29 cellular contexts compared by ENCODE assay signal in the genomic region with DNA sequence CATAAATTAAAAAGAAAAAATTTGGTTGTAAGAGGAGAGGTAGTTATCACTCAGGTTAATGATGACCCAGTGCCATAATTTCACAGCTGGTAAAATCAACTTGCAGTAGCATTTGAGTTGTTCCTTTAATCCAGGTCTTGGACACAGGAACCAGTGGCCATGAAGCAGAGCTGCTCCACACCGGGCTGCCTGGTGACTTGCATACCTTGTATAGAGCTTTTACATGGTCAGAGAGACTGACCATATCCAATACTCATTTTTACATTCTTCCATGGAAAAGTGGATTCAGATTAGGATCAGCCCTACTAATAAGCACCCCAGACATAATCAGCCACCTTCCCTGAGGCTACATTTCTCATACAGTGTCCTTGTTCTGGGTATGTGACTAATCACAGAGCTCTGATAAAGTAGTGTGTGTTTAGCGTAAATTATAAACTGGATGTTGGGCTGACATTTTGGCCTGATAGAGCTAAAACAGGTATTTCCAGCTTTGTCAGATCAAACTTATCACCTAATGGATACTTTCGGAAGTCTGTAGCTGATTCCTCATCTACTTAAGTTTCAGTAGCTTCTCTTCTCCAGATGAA.
DNase-seq lines count a peak whose midpoint lies in the region; ATAC-seq and TF ChIP-seq lines count a peak whose summit lies in the region.
"Had no signal": no experiment of that assay in that cellular context is flagged by ENCODE, and none has a peak within 500 bp of the region (broad histone marks: within the 10 kb centered on the region; RNA-seq: fewer than 3 reads in every experiment).

No MANE protein-coding gene starts in this region.

- H3K27me3 Mint-ChIP-seq in progenitor cell of endocrine pancreas, result no peaks in the 10 kb centered on the region

- CTCF ChIA-PET in RWPE1 (lab: Yijun Ruan, JAX) (interaction anchor here (0.7 to 1.2 kb wide), 2 partner anchors 80 to 288 kb away, joined by 3 to 4 read pairs; no protein-coding TSS in a partner anchor), GM10248 (lab: Yijun Ruan, JAX) (interaction anchor here (0.8 to 1.5 kb wide), 3 partner anchors 26 to 52 kb away, joined by 3 to 5 read pairs (median 3); no protein-coding TSS in a partner anchor)

- H3K36me3 ChIP-seq in GM23248 (ENCODE audit: low read depth), result no peaks in the 10 kb centered on the region
- H3K36me3 ChIP-seq: esophagus squamous epithelium, gastroesophageal sphincter, neutrophil, tibial artery had no signal

- H3K79me2 ChIP-seq in GM23248 (ENCODE audit: insufficient read depth), result no peaks in the 10 kb centered on the region

- H3K4me1 ChIP-seq in GM23248 (ENCODE audit: insufficient read depth), result no peaks in the 10 kb centered on the region
- H3K4me1 ChIP-seq: gastroesophageal sphincter had no signal

- no peak overlapping the region for H3K9ac ChIP-seq in GM23248

- POLR2A ChIA-PET in RWPE1 (lab: Yijun Ruan, JAX; ENCODE audit: low non-redundant PET), result no interaction called here
- POLR2A ChIA-PET in GM10248 (lab: Yijun Ruan, JAX), result interaction anchor here (0.6 kb wide), 1 partner anchor 86 kb away, joined by 3 read pairs; no protein-coding TSS in a partner anchor

- in situ Hi-C loops in GM23248 (cut with MboI), result no loop called here

- H3K27ac Mint-ChIP-seq in progenitor cell of endocrine pancreas, result peak overlapping the region; percentile 77
- H3K27ac Mint-ChIP-seq: activated CD4-positive, alpha-beta T cell treated with anti-CD3 and anti-CD28 coated beads, Interleukin-2, amount 10 ng/mL, durations not matched to agents 7 days and 5 days; activated CD8-positive, alpha-beta memory T cell treated with anti-CD3 and anti-CD28 coated beads, Interleukin-2, amount 10 ng/mL, durations not matched to agents 7 days and 5 days; activated naive CD4-positive, alpha-beta T cell treated with anti-CD3 and anti-CD28 coated beads for 36 hours; activated T-cell treated with anti-CD3 and anti-CD28 coated beads, Interleukin-2, amount 50 U/mL, for 72 hours; effector memory CD8-positive, alpha-beta T cell; memory B cell had no signal

- H3K4me3 Mint-ChIP-seq in progenitor cell of endocrine pancreas (ENCODE audit: low read depth), result no peak overlapping the region
- H3K4me3 Mint-ChIP-seq: activated CD4-positive, alpha-beta T cell treated with anti-CD3 and anti-CD28 coated beads, Interleukin-2, amount 10 ng/mL, durations not matched to agents 7 days and 5 days; activated CD8-positive, alpha-beta memory T cell treated with anti-CD3 and anti-CD28 coated beads, Interleukin-2, amount 10 ng/mL, durations not matched to agents 7 days and 5 days; activated naive CD4-positive, alpha-beta T cell treated with anti-CD3 and anti-CD28 coated beads for 36 hours; activated T-cell treated with anti-CD3 and anti-CD28 coated beads, Interleukin-2, amount 50 U/mL, for 72 hours; CD14-positive monocyte; effector memory CD8-positive, alpha-beta T cell; GM23338; memory B cell had no signal

- no peaks in the 10 kb centered on the region for H3K9me3 ChIP-seq in GM23248 (ENCODE audit: low read depth)
- H3K9me3 ChIP-seq: esophagus squamous epithelium, gastroesophageal sphincter, neutrophil, tibial artery had no signal

- H3K36me3 Mint-ChIP-seq in progenitor cell of endocrine pancreas (ENCODE audit: insufficient read depth), result peaks cover 1% of the 10 kb centered on the region
- H3K36me3 Mint-ChIP-seq: activated CD8-positive, alpha-beta memory T cell treated with anti-CD3 and anti-CD28 coated beads, Interleukin-2, amount 10 ng/mL, durations not matched to agents 7 days and 5 days; CD14-positive monocyte had no signal

- H3K27ac ChIP-seq in RWPE1 (no peak overlapping the region), GM23248 (no peak overlapping the region)
- H3K27ac ChIP-seq: esophagus squamous epithelium, gastroesophageal sphincter, neutrophil, tibial artery had no signal

- DNase-seq in ELR (ENCODE audit: low read depth) (peak; percentile 54), RWPE1 (ENCODE audit: low spot score) (peak; percentile 59), islet precursor cell (peak; percentile 70), progenitor cell of endocrine pancreas (ENCODE audit: low spot score, unreplicated experiment) (no peak), GM23248 (no peak), GM10248 (ENCODE audit: extremely low spot score) (no peak), posterior vena cava (ENCODE audit: low spot score) (no peak)
- DNase-seq: activated CD4-positive, alpha-beta T cell treated with anti-CD3 and anti-CD28 coated beads, Interleukin-2, amount 10 ng/mL, durations not matched to agents 7 days and 5 days; activated CD8-positive, alpha-beta memory T cell treated with anti-CD3 and anti-CD28 coated beads, Interleukin-2, amount 10 ng/mL, durations not matched to agents 7 days and 5 days; activated naive CD4-positive, alpha-beta T cell treated with anti-CD3 and anti-CD28 coated beads for 36 hours; activated T-cell treated with anti-CD3 and anti-CD28 coated beads, Interleukin-2, amount 50 U/mL, for 72 hours; effector memory CD8-positive, alpha-beta T cell; esophagus squamous epithelium; hypothalamus; KG1; NCI-H187 treated with DMSO at 0.1 percent for 48 hours; NCI-H526; retina; stimulated activated CD4-positive, alpha-beta T cell treated with anti-CD3 and anti-CD28 coated beads, Interleukin-12 subunit alpha, Interleukin-12 subunit beta, amount 100 ng/mL, for 4 hours; stimulated activated naive CD8-positive, alpha-beta T cell treated with anti-CD3 and anti-CD28 coated beads, Interleukin-15, Interleukin-2, amounts not matched to agents 100 U/mL and 50 U/mL, for 24 hours; T-helper 9 cell; tibial artery had no signal

- WGBS in GM23248 (ENCODE audit: low coverage in 1 of 2, low lambda C conversion rate in 2 of 2, missing lambda C conversion rate in 2 of 2), 2 experiments, result 78 to 80% methylated on average over 3 of the region's 3 CpGs

- H4K20me1 ChIP-seq in GM23248 (ENCODE audit: insufficient read depth), result no peaks in the 10 kb centered on the region

- H3K9me3 Mint-ChIP-seq in progenitor cell of endocrine pancreas (ENCODE audit: low read depth), result no peaks in the 10 kb centered on the region
- H3K9me3 Mint-ChIP-seq: activated CD4-positive, alpha-beta T cell treated with anti-CD3 and anti-CD28 coated beads, Interleukin-2, amount 10 ng/mL, durations not matched to agents 7 days and 5 days; activated naive CD4-positive, alpha-beta T cell treated with anti-CD3 and anti-CD28 coated beads for 36 hours; activated T-cell treated with anti-CD3 and anti-CD28 coated beads, Interleukin-2, amount 50 U/mL, for 72 hours; effector memory CD8-positive, alpha-beta T cell; GM23338 had no signal

- no peaks in the 10 kb centered on the region; the same call in none of the 2 replicates for H3K27me3 ChIP-seq in GM23248 (replicated peaks; ENCODE audit: insufficient read depth)
- H3K27me3 ChIP-seq: esophagus squamous epithelium, gastroesophageal sphincter, neutrophil had no signal

- TF ChIP-seq CTCF in RWPE1 (conservative IDR thresholded peaks at IDR 0.05; ENCODE audit: low read depth) (no peak), progenitor cell of endocrine pancreas (IDR thresholded peaks at IDR 0.05; ENCODE audit: unreplicated experiment) (no peak), GM10248 (IDR thresholded peaks at IDR 0.05; ENCODE audit: control extremely low read depth, extremely low read depth, low read depth, missing control alignments) (no peak)

- H3K9me2 ChIP-seq in GM23248 (ENCODE audit: insufficient read depth), result no peaks in the 10 kb centered on the region

- no peak overlapping the region for H2AFZ ChIP-seq in GM23248

- H3K4me2 ChIP-seq in GM23248 (ENCODE audit: unreplicated experiment), result no peak overlapping the region
- H3K4me2 ChIP-seq: GM23338 had no signal

- no peak overlapping the region for H3K4me3 ChIP-seq in GM23248
- H3K4me3 ChIP-seq: esophagus squamous epithelium, gastroesophageal sphincter, GM23338, tibial artery had no signal

- H3K4me1 Mint-ChIP-seq in progenitor cell of endocrine pancreas (ENCODE audit: low read depth), result peaks cover 25% of the 10 kb centered on the region
- H3K4me1 Mint-ChIP-seq: activated CD4-positive, alpha-beta T cell treated with anti-CD3 and anti-CD28 coated beads, Interleukin-2, amount 10 ng/mL, durations not matched to agents 7 days and 5 days; activated CD8-positive, alpha-beta memory T cell treated with anti-CD3 and anti-CD28 coated beads, Interleukin-2, amount 10 ng/mL, durations not matched to agents 7 days and 5 days; GM23338; memory B cell had no signal

- intact Hi-C loops in posterior vena cava (cut with DNase I), result no loop called here

- no peak for ATAC-seq in GM18870 (IDR thresholded peaks at IDR 0.05; ENCODE audit: unreplicated experiment)
- ATAC-seq: activated CD8-positive, alpha-beta memory T cell treated with anti-CD3 and anti-CD28 coated beads, Interleukin-2, amount 10 ng/mL, durations not matched to agents 7 days and 5 days; activated T-cell treated with anti-CD3 and anti-CD28 coated beads, Interleukin-2, amount 50 U/mL, for 72 hours; effector memory CD8-positive, alpha-beta T cell; gastroesophageal sphincter; GM23338; Right ventricle myocardium inferior; stimulated activated naive CD8-positive, alpha-beta T cell treated with anti-CD3 and anti-CD28 coated beads, Interleukin-15, Interleukin-2, amounts not matched to agents 100 U/mL and 50 U/mL, for 24 hours had no signal

- no peaks in the 10 kb centered on the region for H3F3A ChIP-seq in GM23248 (ENCODE audit: insufficient read depth)

Comparison
In these comparisons a context has a peak if more than half of its experiments do, and no peak if none do; other contexts are left out.
1. DNase-seq: peak in ELR (single experiment), RWPE1 (single experiment) and islet precursor cell (single experiment); none in progenitor cell of endocrine pancreas (single experiment), GM23248 (single experiment), GM10248 (single experiment) and posterior vena cava (single experiment).